13 cellular contexts compared by ENCODE assay signal in genomic region chr16:76345093-76345735, GRCh38.
DNase-seq lines count a peak whose midpoint lies in the region; ATAC-seq and TF ChIP-seq lines count a peak whose summit lies in the region.
"Had no signal": no experiment of that assay in that cellular context is flagged by ENCODE, and none has a peak within 500 bp of the region (broad histone marks: within the 10 kb centered on the region; RNA-seq: fewer than 3 reads in every experiment).

No MANE protein-coding gene starts in this region.

- no peaks in the 10 kb centered on the region for H3K36me3 ChIP-seq in cardiac muscle cell
- H3K36me3 ChIP-seq: neutrophil had no signal

- ATAC-seq in omental fat pad (ENCODE audit: low FRiP score): peak; percentile 86
- no peak for ATAC-seq in activated naive CD4-positive, alpha-beta T cell treated with anti-CD3 and anti-CD28 coated beads, Interleukin-2, amount 50 U/mL, for 72 hours

- no peaks in the 10 kb centered on the region for H3K27me3 ChIP-seq in cardiac muscle cell
- H3K27me3 ChIP-seq: neutrophil had no signal

- DNase-seq in H4 (ENCODE audit: low spot score): peak; percentile 43
- peak; percentile 64 for DNase-seq in astrocyte of the hippocampus (ENCODE audit: low read depth, low spot score)
- peak; percentile 51 to 98 for DNase-seq in cardiac muscle cell (ENCODE audit: low read depth in 1 of 2, low spot score in 1 of 2)
- no peak for DNase-seq in omental fat pad (ENCODE audit: low spot score)
- no peak for DNase-seq in stimulated activated CD4-positive, alpha-beta T cell treated with anti-CD3 and anti-CD28 coated beads, Interleukin-15, amount 100 ng/mL, for 24 hours
- no peak for DNase-seq in LoVo (ENCODE audit: low spot score)
- no peak for DNase-seq in activated gamma-delta T cell (lab: John Stamatoyannopoulos, UW)
- DNase-seq in activated naive CD4-positive, alpha-beta T cell treated with anti-CD3 and anti-CD28 coated beads, Interleukin-2, amount 50 U/mL, for 72 hours (ENCODE audit: low spot score in 2 of 2): no peak
- DNase-seq: activated CD4-positive, alpha-beta T cell treated with anti-CD3 and anti-CD28 coated beads, Interleukin-2, amount 50 U/mL, for 4 hours; MM.1S; NK-92 treated with Interleukin-12 subunit alpha and Interleukin-12 subunit beta, amount 100 ng/mL, for 24 hours had no signal

- H3K27ac Mint-ChIP-seq in activated naive CD4-positive, alpha-beta T cell treated with anti-CD3 and anti-CD28 coated beads, Interleukin-2, amount 50 U/mL, for 72 hours: no peak overlapping the region
- H3K27ac Mint-ChIP-seq: memory B cell had no signal

- TF ChIP-seq CTCF in cardiac muscle cell (IDR thresholded peaks at IDR 0.05; ENCODE audit: low read depth, low read length) (no peak), omental fat pad (IDR thresholded peaks at IDR 0.05) (no peak)

- H3K9me3 ChIP-seq in cardiac muscle cell (ENCODE audit: low read depth): no peaks in the 10 kb centered on the region
- H3K9me3 ChIP-seq: neutrophil had no signal

- peaks cover 6% of the 10 kb centered on the region for H3K4me1 ChIP-seq in cardiac muscle cell (ENCODE audit: low read depth)

- peaks cover 4% of the 10 kb centered on the region in 2 donors for H3K9me3 Mint-ChIP-seq in activated naive CD4-positive, alpha-beta T cell treated with anti-CD3 and anti-CD28 coated beads, Interleukin-2, amount 50 U/mL, for 72 hours
- H3K9me3 Mint-ChIP-seq: memory B cell had no signal

- no peak overlapping the region for H3K27ac ChIP-seq in cardiac muscle cell
- H3K27ac ChIP-seq: neutrophil had no signal

- H3K4me3 ChIP-seq in cardiac muscle cell: no peak overlapping the region

- H3K36me3 Mint-ChIP-seq in activated naive CD4-positive, alpha-beta T cell treated with anti-CD3 and anti-CD28 coated beads, Interleukin-2, amount 50 U/mL, for 72 hours: no peaks in the 10 kb centered on the region
- H3K36me3 Mint-ChIP-seq: memory B cell had no signal

Comparison
In these comparisons a context has a peak if more than half of its experiments do, and no peak if none do; other contexts are left out.
1. DNase-seq: peak in H4 (single experiment), astrocyte of the hippocampus (single experiment) and cardiac muscle cell (2 of 2); none in omental fat pad (single experiment), stimulated activated CD4-positive, alpha-beta T cell treated with anti-CD3 and anti-CD28 coated beads, Interleukin-15, amount 100 ng/mL, for 24 hours (single experiment), LoVo (single experiment), activated gamma-delta T cell (single experiment) and activated naive CD4-positive, alpha-beta T cell treated with anti-CD3 and anti-CD28 coated beads, Interleukin-2, amount 50 U/mL, for 72 hours (0 of 2).